ENCODE assay signal across 7 cellular contexts in genomic region chr11:10808553-10809372, GRCh38. TPM values are rescaled to one million over a fixed set of nuclear protein-coding genes. Genes with fewer than 3 reads are reported as not detected.
DNase-seq lines count a peak whose midpoint lies in the region; ATAC-seq and TF ChIP-seq lines count a peak whose summit lies in the region.

EIF4G2 (minus strand) TSS chr11:10808926.

- H3K27me3 ChIP-seq in hepatocyte: no peaks in the 10 kb centered on the region

- no peaks in the 10 kb centered on the region for H3K9me3 ChIP-seq in hepatocyte (ENCODE audit: low read depth)

- H3K27ac ChIP-seq in hepatocyte: peak within 1 kb of the TSS; percentile 100

- H3K4me2 ChIP-seq in hepatocyte: peak within 1 kb of the TSS; percentile 88

- peaks cover 21% of the 10 kb centered on the region for H3K4me1 ChIP-seq in hepatocyte (ENCODE audit: insufficient read depth)

- WGBS in hepatocyte (ENCODE audit: low lambda C conversion rate, missing lambda C conversion rate): under 1% methylated on average over 59 of the region's 65 CpGs

- ATAC-seq in GM18508 (IDR thresholded peaks at IDR 0.05; ENCODE audit: insufficient read depth, unreplicated experiment) (peak; percentile 78), HG03025 (IDR thresholded peaks at IDR 0.05; ENCODE audit: low FRiP score, unreplicated experiment) (peak; percentile 91)

- H4K20me1 ChIP-seq in hepatocyte (ENCODE audit: insufficient read depth, poor library complexity, severe bottlenecking): peaks cover 39% of the 10 kb centered on the region

- H3K36me3 ChIP-seq in hepatocyte (replicated peaks; ENCODE audit: insufficient read depth, low read depth): peaks cover 5% of the 10 kb centered on the region

- no peaks in the 10 kb centered on the region for H3K9me2 ChIP-seq in hepatocyte (replicated peaks; ENCODE audit: insufficient read depth)

- peaks cover 46% of the 10 kb centered on the region for H3K79me2 ChIP-seq in hepatocyte

- peak; percentile 97 to 99 for DNase-seq in NCI-H2081 (lab: John Stamatoyannopoulos, UW)
- peak; percentile 93 for DNase-seq in T1000 (lab: John Stamatoyannopoulos, UW)
- DNase-seq in astrocyte of the hippocampus (ENCODE audit: low read depth, low spot score): peak; percentile 100
- DNase-seq in hepatocyte (ENCODE audit: low spot score): peak; percentile 99
- DNase-seq in retina: peak; percentile 99

- peak within 1 kb of the TSS; percentile 93 for H3K4me3 ChIP-seq in hepatocyte

- H2AFZ ChIP-seq in hepatocyte: peak within 1 kb of the TSS; percentile 49

- TF ChIP-seq CTCF in hepatocyte (IDR thresholded peaks at IDR 0.05; ENCODE audit: poor library complexity): no peak

RNA-seq across cellular contexts. Expression of gene EIF4G2, which starts in this region (rescaled TPM):
- total RNA-seq in hepatocyte: 605 and 638 TPM in 2 replicates
- 452 and 503 TPM in 2 replicates for polyA plus RNA-seq in hepatocyte

Comparison
In these comparisons a context has a peak if more than half of its experiments do, and no peak if none do; other contexts are left out.
1. Peak in every context shown above with its lines: DNase-seq, ATAC-seq, H3K4me3 ChIP-seq and H3K27ac ChIP-seq.